Comparison of ENCODE assay signal across 1 cellular context in genomic region chr1:87335175-87335992, GRCh38.
A peak's percentile ranks its signal among the peaks of the same experiment; 100 is the strongest.
TF ChIP-seq lines count a peak whose summit lies in the region.

No MANE protein-coding gene starts in this region.

TF ChIP-seq in HepG2, 621 proteins besides CTCF, POLR2A, EP300 and RAD21 (continued from another document):
- TF ChIP-seq LRRFIP1 (CRISPR knock-in tag; conservative IDR thresholded peaks at IDR 0.05) (no peak), ZNF484 (CRISPR knock-in tag; IDR thresholded peaks at IDR 0.05; ENCODE audit: borderline replicate concordance, low read depth) (no peak), ATAD3A (CRISPR knock-in tag; IDR thresholded peaks at IDR 0.05) (no peak), HDAC6 (IDR thresholded peaks at IDR 0.05; ENCODE audit: low read depth, low read length) (no peak), MTA3 (CRISPR knock-in tag; IDR thresholded peaks at IDR 0.05) (no peak), WIZ (CRISPR knock-in tag; IDR thresholded peaks at IDR 0.05) (no peak), NAIF1 (CRISPR knock-in tag; IDR thresholded peaks at IDR 0.05; ENCODE audit: borderline replicate concordance) (no peak), ZFY (CRISPR knock-in tag; IDR thresholded peaks at IDR 0.05) (peak; percentile 62), ZNF232 (CRISPR knock-in tag; IDR thresholded peaks at IDR 0.05; ENCODE audit: borderline replicate concordance) (no peak), ELF1 (CRISPR knock-in tag; IDR thresholded peaks at IDR 0.05) (no peak), KAT2B (IDR thresholded peaks at IDR 0.05; ENCODE audit: borderline replicate concordance, low read depth, low read length) (no peak), ZNF670 (CRISPR knock-in tag; IDR thresholded peaks at IDR 0.05; ENCODE audit: borderline replicate concordance) (no peak), HOXA5 (CRISPR knock-in tag; IDR thresholded peaks at IDR 0.05) (no peak), ESRRA (CRISPR knock-in tag; IDR thresholded peaks at IDR 0.05; ENCODE audit: low read depth) (no peak), ZNF138 (CRISPR knock-in tag; IDR thresholded peaks at IDR 0.05; ENCODE audit: low read depth) (no peak), E2F1 (CRISPR knock-in tag; IDR thresholded peaks at IDR 0.05) (no peak), NR0B2 (CRISPR knock-in tag; IDR thresholded peaks at IDR 0.05) (no peak), ZNF20 (CRISPR knock-in tag; IDR thresholded peaks at IDR 0.05) (no peak), ISX (CRISPR knock-in tag; conservative IDR thresholded peaks at IDR 0.05) (no peak), ZNF574 (CRISPR knock-in tag; IDR thresholded peaks at IDR 0.05) (peak; percentile 25; the same call in 1 of the 2 replicates), ZNF839 (CRISPR knock-in tag; IDR thresholded peaks at IDR 0.05; ENCODE audit: borderline replicate concordance) (no peak), TMF1 (CRISPR knock-in tag; IDR thresholded peaks at IDR 0.05; ENCODE audit: low read depth) (no peak), MAX (IDR thresholded peaks at IDR 0.05) (peak; percentile 55; the same call in 1 of the 2 replicates), ETS1 (CRISPR knock-in tag; IDR thresholded peaks at IDR 0.05) (no peak), SALL2 (CRISPR knock-in tag; IDR thresholded peaks at IDR 0.05) (0 out of 2 replicates have a peak, but pooled peaks have one; percentile 18), KLF13 (CRISPR knock-in tag; IDR thresholded peaks at IDR 0.05) (no peak), ZNF773 (CRISPR knock-in tag; IDR thresholded peaks at IDR 0.05; ENCODE audit: borderline replicate concordance) (no peak), SOX6 (IDR thresholded peaks at IDR 0.05) (no peak), SOX6 (CRISPR knock-in tag; IDR thresholded peaks at IDR 0.05) (no peak), ZFP41 (CRISPR knock-in tag; IDR thresholded peaks at IDR 0.05; ENCODE audit: borderline replicate concordance) (no peak), ZNF577 (CRISPR knock-in tag; IDR thresholded peaks at IDR 0.05; ENCODE audit: borderline replicate concordance, low read depth) (no peak), MXD1 (CRISPR knock-in tag; IDR thresholded peaks at IDR 0.05) (no peak), PHB2 (IDR thresholded peaks at IDR 0.05; ENCODE audit: partially characterized antibody) (no peak), NFATC3 (CRISPR knock-in tag; IDR thresholded peaks at IDR 0.05) (no peak), ZNF30 (CRISPR knock-in tag; IDR thresholded peaks at IDR 0.05) (no peak), ZNF263 (CRISPR knock-in tag; IDR thresholded peaks at IDR 0.05) (peak; percentile 19; the same call in 1 of the 2 replicates), MTF2 (CRISPR knock-in tag; IDR thresholded peaks at IDR 0.05; ENCODE audit: borderline replicate concordance) (no peak), PHF8 (CRISPR knock-in tag; IDR thresholded peaks at IDR 0.05) (peak; percentile 49), RBM39 (IDR thresholded peaks at IDR 0.05; ENCODE audit: low read depth, low read length, poor library complexity, severe bottlenecking) (no peak), ZFP82 (CRISPR knock-in tag; IDR thresholded peaks at IDR 0.05; ENCODE audit: borderline replicate concordance) (no peak), ZNF788 (CRISPR knock-in tag; IDR thresholded peaks at IDR 0.05; ENCODE audit: borderline replicate concordance) (no peak), KMT2B (CRISPR knock-in tag; IDR thresholded peaks at IDR 0.05) (peak; percentile 48; the same call in 1 of the 2 replicates), YY1 (IDR thresholded peaks at IDR 0.05; ENCODE audit: insufficient read depth, insufficient replicate concordance, low read depth, low read length) (peak; percentile 57), HMG20B (CRISPR knock-in tag; conservative IDR thresholded peaks at IDR 0.05) (no peak), KLF9 (CRISPR knock-in tag; IDR thresholded peaks at IDR 0.05; ENCODE audit: low read depth) (no peak), ELF3 (CRISPR knock-in tag; IDR thresholded peaks at IDR 0.05) (peak; percentile 59; the same call in 1 of the 2 replicates), FOXM1 (CRISPR knock-in tag; IDR thresholded peaks at IDR 0.05) (no peak), MAZ (IDR thresholded peaks at IDR 0.05; ENCODE audit: borderline replicate concordance, low read depth, low read length) (no peak), MAZ (CRISPR knock-in tag; IDR thresholded peaks at IDR 0.05; ENCODE audit: low read depth) (peak; percentile 56; the same call in 1 of the 2 replicates)
- TF ChIP-seq, protein P1, sequence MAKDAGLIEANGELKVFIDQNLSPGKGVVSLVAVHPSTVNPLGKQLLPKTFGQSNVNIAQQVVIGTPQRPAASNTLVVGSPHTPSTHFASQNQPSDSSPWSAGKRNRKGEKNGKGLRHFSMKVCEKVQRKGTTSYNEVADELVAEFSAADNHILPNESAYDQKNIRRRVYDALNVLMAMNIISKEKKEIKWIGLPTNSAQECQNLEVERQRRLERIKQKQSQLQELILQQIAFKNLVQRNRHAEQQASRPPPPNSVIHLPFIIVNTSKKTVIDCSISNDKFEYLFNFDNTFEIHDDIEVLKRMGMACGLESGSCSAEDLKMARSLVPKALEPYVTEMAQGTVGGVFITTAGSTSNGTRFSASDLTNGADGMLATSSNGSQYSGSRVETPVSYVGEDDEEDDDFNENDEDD (CRISPR knock-in tag; IDR thresholded peaks at IDR 0.05; ENCODE audit: borderline replicate concordance), result peak; percentile 27; the same call in 1 of the 2 replicates
- TF ChIP-seq, protein P2, sequence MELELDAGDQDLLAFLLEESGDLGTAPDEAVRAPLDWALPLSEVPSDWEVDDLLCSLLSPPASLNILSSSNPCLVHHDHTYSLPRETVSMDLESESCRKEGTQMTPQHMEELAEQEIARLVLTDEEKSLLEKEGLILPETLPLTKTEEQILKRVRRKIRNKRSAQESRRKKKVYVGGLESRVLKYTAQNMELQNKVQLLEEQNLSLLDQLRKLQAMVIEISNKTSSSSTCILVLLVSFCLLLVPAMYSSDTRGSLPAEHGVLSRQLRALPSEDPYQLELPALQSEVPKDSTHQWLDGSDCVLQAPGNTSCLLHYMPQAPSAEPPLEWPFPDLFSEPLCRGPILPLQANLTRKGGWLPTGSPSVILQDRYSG (CRISPR knock-in tag; IDR thresholded peaks at IDR 0.05), result no peak
- TF ChIP-seq, protein P3, sequence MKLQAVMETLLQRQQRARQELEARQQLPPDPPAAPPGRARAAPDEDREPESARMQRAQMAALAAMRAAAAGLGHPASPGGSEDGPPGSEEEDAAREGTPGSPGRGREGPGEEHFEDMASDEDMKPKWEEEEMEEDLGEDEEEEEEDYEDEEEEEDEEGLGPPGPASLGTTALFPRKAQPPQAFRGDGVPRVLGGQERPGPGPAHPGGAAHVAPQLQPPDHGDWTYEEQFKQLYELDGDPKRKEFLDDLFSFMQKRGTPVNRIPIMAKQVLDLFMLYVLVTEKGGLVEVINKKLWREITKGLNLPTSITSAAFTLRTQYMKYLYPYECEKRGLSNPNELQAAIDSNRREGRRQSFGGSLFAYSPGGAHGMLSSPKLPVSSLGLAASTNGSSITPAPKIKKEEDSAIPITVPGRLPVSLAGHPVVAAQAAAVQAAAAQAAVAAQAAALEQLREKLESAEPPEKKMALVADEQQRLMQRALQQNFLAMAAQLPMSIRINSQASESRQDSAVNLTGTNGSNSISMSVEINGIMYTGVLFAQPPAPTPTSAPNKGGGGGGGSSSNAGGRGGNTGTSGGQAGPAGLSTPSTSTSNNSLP (IDR thresholded peaks at IDR 0.05; ENCODE audit: low read depth, low read length), result no peak
- TF ChIP-seq, protein P4, sequence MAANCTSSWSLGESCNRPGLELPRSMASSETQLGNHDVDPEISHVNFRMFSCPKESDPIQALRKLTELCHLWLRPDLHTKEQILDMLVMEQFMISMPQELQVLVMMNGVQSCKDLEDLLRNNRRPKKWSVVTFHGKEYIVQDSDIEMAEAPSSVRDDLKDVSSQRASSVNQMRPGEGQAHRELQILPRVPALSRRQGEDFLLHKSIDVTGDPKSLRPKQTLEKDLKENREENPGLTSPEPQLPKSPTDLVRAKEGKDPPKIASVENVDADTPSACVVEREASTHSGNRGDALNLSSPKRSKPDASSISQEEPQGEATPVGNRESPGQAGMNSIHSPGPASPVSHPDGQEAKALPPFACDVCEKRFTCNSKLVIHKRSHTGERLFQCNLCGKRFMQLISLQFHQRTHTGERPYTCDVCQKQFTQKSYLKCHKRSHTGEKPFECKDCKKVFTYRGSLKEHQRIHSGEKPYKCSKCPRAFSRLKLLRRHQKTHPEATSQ (CRISPR knock-in tag; IDR thresholded peaks at IDR 0.05; ENCODE audit: borderline replicate concordance), result no peak
